Comparison of ENCODE assay signal across 14 cellular contexts in the genomic region with DNA sequence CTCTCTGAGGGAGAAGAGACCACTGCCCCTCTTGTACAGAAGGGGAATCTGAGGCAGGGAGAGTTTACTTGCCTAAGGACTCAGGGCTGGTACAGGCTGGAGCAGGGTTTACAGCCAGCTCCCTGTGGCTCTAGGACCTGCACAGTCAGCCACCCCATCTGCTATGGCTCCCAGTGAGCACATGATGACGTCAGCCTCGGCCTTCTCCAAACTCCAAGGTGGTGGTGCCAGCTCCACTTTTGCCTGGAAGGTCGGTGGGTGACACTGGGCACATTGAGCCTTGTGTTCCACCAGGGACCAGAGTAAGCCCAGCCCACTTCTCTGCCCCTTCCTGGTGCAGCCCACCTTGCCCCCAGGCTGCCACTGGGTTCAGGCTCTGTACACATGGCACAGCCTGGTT.
"Had no signal": no experiment of that assay in that cellular context is flagged by ENCODE, and none has a peak within 500 bp of the region (broad histone marks: within the 10 kb centered on the region; RNA-seq: fewer than 3 reads in every experiment).

No MANE protein-coding gene starts in this region.

- H3K27ac ChIP-seq: breast epithelium, gastrocnemius medialis, heart left ventricle, right atrium auricular region, skin epidermis, transverse colon had no signal

- H3K4me1 ChIP-seq: breast epithelium, heart left ventricle, right atrium auricular region, transverse colon had no signal

- H3K4me3 ChIP-seq: breast epithelium, gastrocnemius medialis, heart left ventricle, right atrium auricular region, skin epidermis, transverse colon had no signal

- H3K27me3 ChIP-seq: right atrium auricular region had no signal

- DNase-seq: activated CD4-positive, alpha-beta T cell treated with anti-CD3 and anti-CD28 coated beads, Interleukin-2, amount 50 U/mL, for 1 hour; activated naive CD4-positive, alpha-beta T cell; activated naive CD8-positive, alpha-beta T cell treated with anti-CD3 and anti-CD28 coated beads, Interleukin-2, amount 10 ng/mL, durations not matched to agents 7 days and 5 days; gastrocnemius medialis; heart left ventricle; immature natural killer cell; occipital lobe; stimulated activated CD4-positive, alpha-beta T cell treated with anti-CD3 and anti-CD28 coated beads, Interleukin-15, amount 100 ng/mL, for 24 hours; stimulated activated CD4-positive, alpha-beta T cell treated with anti-CD3 and anti-CD28 coated beads, Interleukin-4, amount 100 ng/mL, for 1 hour; stimulated activated naive CD4-positive, alpha-beta T cell; transverse colon had no signal

- H3K9me3 ChIP-seq: breast epithelium, gastrocnemius medialis, heart left ventricle, right atrium auricular region, transverse colon had no signal

- H3K36me3 ChIP-seq: breast epithelium, gastrocnemius medialis, heart left ventricle, right atrium auricular region, transverse colon had no signal
